Comparison of ENCODE assay signal across 29 cellular contexts in genomic region chr17:46025060-46025459, GRCh38. TPM values are rescaled to one million over a fixed set of nuclear protein-coding genes. Genes with fewer than 3 reads are reported as not detected.
DNase-seq lines count a peak whose midpoint lies in the region; ATAC-seq and TF ChIP-seq lines count a peak whose summit lies in the region.
"Had no signal": no experiment of that assay in that cellular context is flagged by ENCODE, and none has a peak within 500 bp of the region (broad histone marks: within the 10 kb centered on the region; RNA-seq: fewer than 3 reads in every experiment).

No MANE protein-coding gene starts in this region.

- no peak overlapping the region for H3K27ac ChIP-seq in left ventricle myocardium inferior (replicated peaks)

- no peaks in the 10 kb centered on the region for H3K9me3 Mint-ChIP-seq in activated naive CD4-positive, alpha-beta T cell treated with anti-CD3 and anti-CD28 coated beads, Interleukin-2, amount 50 U/mL, for 24 hours
- no peaks in the 10 kb centered on the region for H3K9me3 Mint-ChIP-seq in activated naive CD4-positive, alpha-beta T cell treated with anti-CD3 and anti-CD28 coated beads for 36 hours
- H3K9me3 Mint-ChIP-seq in activated B cell treated with CpG ODN at 0.5 μM for 24 hours = peaks cover 2% of the 10 kb centered on the region
- H3K9me3 Mint-ChIP-seq in memory B cell = no peaks in the 10 kb centered on the region

- peaks cover 20% of the 10 kb centered on the region for H3K4me1 ChIP-seq in left ventricle myocardium inferior
- H3K4me1 ChIP-seq: HAP-1, transverse colon had no signal

- H3K27me3 Mint-ChIP-seq in activated naive CD4-positive, alpha-beta T cell treated with anti-CD3 and anti-CD28 coated beads, Interleukin-2, amount 50 U/mL, for 24 hours = no peaks in the 10 kb centered on the region
- no peaks in the 10 kb centered on the region for H3K27me3 Mint-ChIP-seq in activated naive CD4-positive, alpha-beta T cell treated with anti-CD3 and anti-CD28 coated beads for 36 hours (ENCODE audit: low read depth)
- H3K27me3 Mint-ChIP-seq in activated B cell treated with CpG ODN at 0.5 μM for 24 hours (no peaks in the 10 kb centered on the region), memory B cell (no peaks in the 10 kb centered on the region)

- H3K4me3 Mint-ChIP-seq in activated naive CD4-positive, alpha-beta T cell treated with anti-CD3 and anti-CD28 coated beads, Interleukin-2, amount 50 U/mL, for 24 hours = no peak overlapping the region
- H3K4me3 Mint-ChIP-seq in activated naive CD4-positive, alpha-beta T cell treated with anti-CD3 and anti-CD28 coated beads for 36 hours = no peak overlapping the region
- H3K4me3 Mint-ChIP-seq in activated B cell treated with CpG ODN at 0.5 μM for 24 hours = peak overlapping the region; percentile 8
- no peak overlapping the region for H3K4me3 Mint-ChIP-seq in memory B cell

- TF ChIP-seq CTCF in activated B cell treated with CpG ODN at 0.5 μM for 24 hours (IDR thresholded peaks at IDR 0.05) (no peak), left ventricle myocardium inferior (IDR thresholded peaks at IDR 0.05; ENCODE audit: borderline replicate concordance) (no peak)

- H3K9me3 ChIP-seq in left ventricle myocardium inferior (replicated peaks) = no peaks in the 10 kb centered on the region
- H3K9me3 ChIP-seq: HAP-1, heart right ventricle, transverse colon had no signal

- H3K4me1 Mint-ChIP-seq in activated naive CD4-positive, alpha-beta T cell treated with anti-CD3 and anti-CD28 coated beads, Interleukin-2, amount 50 U/mL, for 24 hours = peaks cover 26% of the 10 kb centered on the region
- H3K4me1 Mint-ChIP-seq in activated naive CD4-positive, alpha-beta T cell treated with anti-CD3 and anti-CD28 coated beads for 36 hours (ENCODE audit: low read depth) = peaks cover 13% of the 10 kb centered on the region
- H3K4me1 Mint-ChIP-seq in activated B cell treated with CpG ODN at 0.5 μM for 24 hours (peaks cover 84% of the 10 kb centered on the region), memory B cell (peaks cover 60% of the 10 kb centered on the region)

- no peak for ATAC-seq in activated B cell treated with CpG ODN at 0.5 μM for 24 hours (ENCODE audit: low read depth)
- no peak for ATAC-seq in memory B cell (ENCODE audit: low read depth)
- ATAC-seq in HG03469 (IDR thresholded peaks at IDR 0.05; ENCODE audit: unreplicated experiment) = no peak
- ATAC-seq: heart right ventricle; stimulated activated naive CD8-positive, alpha-beta T cell treated with anti-CD3 and anti-CD28 coated beads, Interleukin-15, Interleukin-2, amounts not matched to agents 100 U/mL and 50 U/mL, for 24 hours had no signal

- H3K36me3 ChIP-seq in left ventricle myocardium inferior = peaks cover 18% of the 10 kb centered on the region

- intact Hi-C loops in activated naive CD4-positive, alpha-beta T cell treated with anti-CD3 and anti-CD28 coated beads for 36 hours (cut with micrococcal nuclease) = no loop called here
- intact Hi-C loops in activated B cell treated with CpG ODN at 0.5 μM for 24 hours (cut with micrococcal nuclease) (no loop called here), left ventricle myocardium inferior (cut with micrococcal nuclease) (no loop called here)

- POLR2A ChIA-PET in activated B cell treated with CpG ODN at 0.5 μM for 24 hours (lab: Charles Lee) = no interaction called here

- H3K4me3 ChIP-seq in left ventricle myocardium inferior = no peak overlapping the region
- H3K4me3 ChIP-seq: HAP-1, heart right ventricle, SK-N-MC, skin epidermis, transverse colon had no signal

- H3K27me3 ChIP-seq in left ventricle myocardium inferior (ENCODE audit: low read depth) = no peaks in the 10 kb centered on the region
- H3K27me3 ChIP-seq: heart right ventricle, transverse colon had no signal

- H3K27ac Mint-ChIP-seq in activated naive CD4-positive, alpha-beta T cell treated with anti-CD3 and anti-CD28 coated beads, Interleukin-2, amount 50 U/mL, for 24 hours = peak overlapping the region; percentile 35
- no peak overlapping the region for H3K27ac Mint-ChIP-seq in activated naive CD4-positive, alpha-beta T cell treated with anti-CD3 and anti-CD28 coated beads for 36 hours
- peak overlapping the region; percentile 86 for H3K27ac Mint-ChIP-seq in activated B cell treated with CpG ODN at 0.5 μM for 24 hours
- peak overlapping the region; percentile 89 for H3K27ac Mint-ChIP-seq in memory B cell

- DNase-seq in activated naive CD4-positive, alpha-beta T cell treated with anti-CD3 and anti-CD28 coated beads for 36 hours = no peak
- DNase-seq in activated B cell treated with CpG ODN at 0.5 μM for 24 hours = no peak
- DNase-seq in memory B cell (ENCODE audit: low spot score in 2 of 2) = no peak
- DNase-seq in HuH-7 (ENCODE audit: low spot score) = no peak
- no peak for DNase-seq in epidermal melanocyte (ENCODE audit: insufficient read length, low spot score)
- DNase-seq in left ventricle myocardium inferior = no peak
- DNase-seq: activated naive CD4-positive, alpha-beta T cell; activated T-cell treated with anti-CD3 and anti-CD28 coated beads, Interleukin-2, amount 50 U/mL, for 1 hour; amniotic stem cell; C1 segment of cervical spinal cord; dermis blood vessel endothelial cell; DMS 273 treated with DMSO at 0.1 percent for 48 hours; heart right ventricle; left colon; midbrain; MM.1S; NCI-H1436; NCI-H510A; stimulated activated CD4-positive, alpha-beta T cell treated with anti-CD3 and anti-CD28 coated beads, Interleukin-2, amount 100 ng/mL, for 24 hours; stimulated activated naive CD8-positive, alpha-beta T cell treated with anti-CD3 and anti-CD28 coated beads, Interleukin-15, Interleukin-2, amounts not matched to agents 100 U/mL and 50 U/mL, for 24 hours; T1000; transverse colon had no signal

- peaks cover 5% of the 10 kb centered on the region for H3K36me3 Mint-ChIP-seq in activated naive CD4-positive, alpha-beta T cell treated with anti-CD3 and anti-CD28 coated beads, Interleukin-2, amount 50 U/mL, for 24 hours
- no peaks in the 10 kb centered on the region for H3K36me3 Mint-ChIP-seq in activated naive CD4-positive, alpha-beta T cell treated with anti-CD3 and anti-CD28 coated beads for 36 hours (ENCODE audit: low read depth)
- peaks cover 14% of the 10 kb centered on the region for H3K36me3 Mint-ChIP-seq in activated B cell treated with CpG ODN at 0.5 μM for 24 hours (ENCODE audit: low read depth)
- peaks cover 12% of the 10 kb centered on the region for H3K36me3 Mint-ChIP-seq in memory B cell

- CTCF ChIA-PET in activated naive CD4-positive, alpha-beta T cell treated with anti-CD3 and anti-CD28 coated beads for 36 hours (lab: Charles Lee) = no interaction called here
- CTCF ChIA-PET in activated B cell treated with CpG ODN at 0.5 μM for 24 hours (lab: Charles Lee) = interaction anchor here (1.5 kb wide), 1 partner anchor 188 kb away, joined by 3 read pairs; no protein-coding TSS in a partner anchor

RNA-seq across cellular contexts. Expression of gene STH, which starts 26.0 kb away (rescaled TPM):
- total RNA-seq in activated naive CD4-positive, alpha-beta T cell treated with anti-CD3 and anti-CD28 coated beads for 36 hours = not detected
- total RNA-seq in activated B cell treated with CpG ODN at 0.5 μM for 24 hours = not detected in 2 replicates
- not detected for total RNA-seq in left ventricle myocardium inferior
- total RNA-seq: dermis blood vessel endothelial cell, fibroblast of villous mesenchyme, G401, heart right ventricle, left colon, transverse colon had no signal
